ENCODE assay signal across 17 cellular contexts in the genomic region with DNA sequence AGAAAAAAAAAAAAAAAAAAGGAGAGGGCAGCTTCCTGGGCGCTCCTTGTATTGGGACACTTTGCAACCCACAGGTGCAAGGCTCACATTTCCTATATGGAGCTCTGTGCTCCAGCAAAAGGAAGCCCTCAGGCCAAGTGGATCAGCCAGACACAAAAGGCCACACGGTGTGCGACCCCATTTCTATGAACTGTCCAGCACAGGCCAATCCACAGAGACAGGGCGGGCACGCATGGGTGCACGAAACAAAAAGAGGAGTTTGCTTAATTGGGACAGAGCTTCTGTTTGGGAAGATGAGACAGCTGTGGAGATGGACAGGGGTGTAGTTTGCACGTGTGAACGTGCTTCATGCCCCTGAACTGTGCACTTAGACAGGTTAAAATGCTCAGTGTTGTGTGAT. TPM values are rescaled to one million over a fixed set of nuclear protein-coding genes. Genes with fewer than 3 reads are reported as not detected.
DNase-seq lines count a peak whose midpoint lies in the region; ATAC-seq and TF ChIP-seq lines count a peak whose summit lies in the region.
"Had no signal": no experiment of that assay in that cellular context is flagged by ENCODE, and none has a peak within 500 bp of the region (broad histone marks: within the 10 kb centered on the region; RNA-seq: fewer than 3 reads in every experiment).

No MANE protein-coding gene starts in this region.

- no peaks in the 10 kb centered on the region for H3K9me2 ChIP-seq in Karpas-422 (replicated peaks; ENCODE audit: insufficient read depth, low read length)

- H3K36me3 ChIP-seq in Karpas-422 (ENCODE audit: insufficient read depth, low read length) = no peaks in the 10 kb centered on the region
- no peaks in the 10 kb centered on the region for H3K36me3 ChIP-seq in ovary

- no peaks in the 10 kb centered on the region for H3K36me3 Mint-ChIP-seq in activated T-cell treated with anti-CD3 and anti-CD28 coated beads, Interleukin-2, amount 50 U/mL, for 72 hours (ENCODE audit: insufficient read depth in 2 of 2)
- no peaks in the 10 kb centered on the region for H3K36me3 Mint-ChIP-seq in glutamatergic neuron (ENCODE audit: unreplicated experiment)
- H3K36me3 Mint-ChIP-seq: CD4-positive, alpha-beta memory T cell had no signal

- H3K9ac ChIP-seq in Karpas-422 (ENCODE audit: low read length) = no peak overlapping the region

- H3K27ac Mint-ChIP-seq in activated T-cell treated with anti-CD3 and anti-CD28 coated beads, Interleukin-2, amount 50 U/mL, for 72 hours = no peak overlapping the region
- H3K27ac Mint-ChIP-seq in glutamatergic neuron (ENCODE audit: unreplicated experiment) = peak overlapping the region; percentile 62

- no peaks in the 10 kb centered on the region for H3K4me1 ChIP-seq in Karpas-422 (ENCODE audit: low read length)
- peaks cover 2% of the 10 kb centered on the region for H3K4me1 ChIP-seq in ovary (ENCODE audit: insufficient read depth)

- TF ChIP-seq CTCF in glutamatergic neuron (IDR thresholded peaks at IDR 0.05; ENCODE audit: partially characterized antibody, unreplicated experiment) (no peak), ovary (IDR thresholded peaks at IDR 0.05) (no peak)

- no peaks in the 10 kb centered on the region for H3K9me3 Mint-ChIP-seq in activated T-cell treated with anti-CD3 and anti-CD28 coated beads, Interleukin-2, amount 50 U/mL, for 72 hours
- peaks cover 2% of the 10 kb centered on the region for H3K9me3 Mint-ChIP-seq in glutamatergic neuron (ENCODE audit: unreplicated experiment)
- H3K9me3 Mint-ChIP-seq: CD4-positive, alpha-beta memory T cell had no signal

- DNase-seq in activated T-cell treated with anti-CD3 and anti-CD28 coated beads, Interleukin-2, amount 50 U/mL, for 72 hours = no peak
- no peak for DNase-seq in activated T-cell treated with anti-CD3 and anti-CD28 coated beads, Interleukin-2, amount 50 U/mL, for 48 hours
- peak; percentile 5 for DNase-seq in Karpas-422
- no peak for DNase-seq in glutamatergic neuron
- DNase-seq in retina = peak; percentile 53
- DNase-seq in ovary = no peak
- DNase-seq: CD4-positive, alpha-beta memory T cell; DND-41; GDM1; MM.1S; NCI-H1105; NCI-H1694 treated with DMSO at 0.1 percent for 48 hours; NCI-H345; PC-9 had no signal

- WGBS in ovary, 3 donors = 78 to 85% (median 83%) methylated on average over 8 of the region's 8 CpGs

- H2AFZ ChIP-seq in Karpas-422 (ENCODE audit: low read length) = no peak overlapping the region
- H2AFZ ChIP-seq: PC-9 had no signal

- no peak for TF ChIP-seq EP300 in ovary (IDR thresholded peaks at IDR 0.05)

- H3K4me3 ChIP-seq in Karpas-422 (ENCODE audit: low read length) = no peak overlapping the region
- H3K4me3 ChIP-seq in ovary = no peak overlapping the region
- H3K4me3 ChIP-seq: PC-9 had no signal

- H3K9me3 ChIP-seq in Karpas-422 (ENCODE audit: low read length) = no peaks in the 10 kb centered on the region
- H3K9me3 ChIP-seq in ovary = no peaks in the 10 kb centered on the region

- no peaks in the 10 kb centered on the region for H3K27me3 Mint-ChIP-seq in activated T-cell treated with anti-CD3 and anti-CD28 coated beads, Interleukin-2, amount 50 U/mL, for 72 hours (ENCODE audit: low read depth)
- H3K27me3 Mint-ChIP-seq in glutamatergic neuron (ENCODE audit: unreplicated experiment) = peaks cover 11% of the 10 kb centered on the region
- H3K27me3 Mint-ChIP-seq: CD4-positive, alpha-beta memory T cell had no signal

- H3K4me1 Mint-ChIP-seq in activated T-cell treated with anti-CD3 and anti-CD28 coated beads, Interleukin-2, amount 50 U/mL, for 72 hours (ENCODE audit: low read depth) = peaks cover 45% of the 10 kb centered on the region
- H3K4me1 Mint-ChIP-seq in glutamatergic neuron (ENCODE audit: low read depth, unreplicated experiment) = peaks cover 2% of the 10 kb centered on the region

- H3K4me3 Mint-ChIP-seq in activated T-cell treated with anti-CD3 and anti-CD28 coated beads, Interleukin-2, amount 50 U/mL, for 72 hours = peak overlapping the region; percentile 9 to 33
- H3K4me3 Mint-ChIP-seq in glutamatergic neuron (ENCODE audit: unreplicated experiment) = no peak overlapping the region

- H3K27me3 ChIP-seq in Karpas-422 (ENCODE audit: low read length) (no peaks in the 10 kb centered on the region), ovary (no peaks in the 10 kb centered on the region)

- H3K79me2 ChIP-seq in Karpas-422 (ENCODE audit: low read length) = no peaks in the 10 kb centered on the region

- intact Hi-C loops in ovary (cut with DNase I) = no loop called here

- H4K20me1 ChIP-seq in Karpas-422 (ENCODE audit: insufficient read depth, low read depth, low read length) = peaks cover 28% of the 10 kb centered on the region; the same call in 1 of the 2 replicates

- H3K4me2 ChIP-seq in Karpas-422 (ENCODE audit: low read depth, low read length, poor library complexity, severe bottlenecking) = no peak overlapping the region

- H3K27ac ChIP-seq in Karpas-422 (ENCODE audit: low read length) (no peak overlapping the region), ovary (no peak overlapping the region)
- H3K27ac ChIP-seq: PC-9 had no signal

- ATAC-seq in activated T-cell treated with anti-CD3 and anti-CD28 coated beads, Interleukin-2, amount 50 U/mL, for 72 hours (replicated peaks in 1 of 2) = no peak
- ATAC-seq in GM18498 (IDR thresholded peaks at IDR 0.05; ENCODE audit: unreplicated experiment) = no peak

- no peak for TF ChIP-seq POLR2A in ovary (IDR thresholded peaks at IDR 0.05)

RNA-seq across cellular contexts. Expression of gene MATK, which starts 31.6 kb away (rescaled TPM):
- total RNA-seq in activated T-cell treated with anti-CD3 and anti-CD28 coated beads, Interleukin-2, amount 50 U/mL, for 72 hours = 10 to 100 TPM; 15.5 to 19.2 TPM
- not detected in 2 replicates for total RNA-seq in Karpas-422 (2014; rRNA removed; shearing (Covaris generic); ENCODE audit: low replicate concordance)
- total RNA-seq in glutamatergic neuron (ENCODE audit: unreplicated experiment) (not detected), ovary (1 to 10 TPM in 3 of 7 donors, under 1 TPM in 4; 0.40 to 1.4 (median 0.98) TPM)
- under 1 TPM; 0.25 to 0.44 TPM for polyA plus RNA-seq in ovary
- total RNA-seq: PC-9 had no signal

RNA-seq across cellular contexts. Expression of gene RAX2, which starts 45.7 kb away (rescaled TPM):
- total RNA-seq in activated T-cell treated with anti-CD3 and anti-CD28 coated beads, Interleukin-2, amount 50 U/mL, for 72 hours = not detected
- not detected in 2 replicates for total RNA-seq in Karpas-422 (2014; rRNA removed; shearing (Covaris generic); ENCODE audit: low replicate concordance)
- total RNA-seq in glutamatergic neuron (ENCODE audit: unreplicated experiment) = not detected
- under 1 TPM in 1 of 7 donors, not detected in 6; 0.13 TPM for total RNA-seq in ovary
- polyA plus RNA-seq in ovary = under 1 TPM in 1 of 2 donors, not detected in 1; 0.13 TPM
- total RNA-seq: A673; CD4-positive, alpha-beta memory T cell; H4; PC-9 had no signal
- polyA plus RNA-seq: CD4-positive, alpha-beta memory T cell had no signal

RNA-seq across cellular contexts. Expression of gene ZFR2, which starts 51.1 kb away (rescaled TPM):
- under 1 TPM in 1 of 2 donors, not detected in 1; 0.56 TPM for total RNA-seq in activated T-cell treated with anti-CD3 and anti-CD28 coated beads, Interleukin-2, amount 50 U/mL, for 72 hours
- not detected in 2 replicates for total RNA-seq in Karpas-422 (2014; rRNA removed; shearing (Covaris generic); ENCODE audit: low replicate concordance)
- total RNA-seq in glutamatergic neuron (ENCODE audit: unreplicated experiment) (8.9 TPM), ovary (under 1 TPM in 5 of 7 donors, not detected in 2; 0.05 to 0.25 (median 0.11) TPM)
- under 1 TPM in 1 of 2 donors, not detected in 1; 0.17 TPM for polyA plus RNA-seq in ovary
- total RNA-seq: H4, PC-9 had no signal

RNA-seq across cellular contexts. Expression of gene MRPL54, which starts 55.3 kb away (rescaled TPM):
- 10 to 100 TPM; 67.3 to 74.2 TPM for total RNA-seq in activated T-cell treated with anti-CD3 and anti-CD28 coated beads, Interleukin-2, amount 50 U/mL, for 72 hours
- 44.2 and 76.7 TPM in 2 replicates for total RNA-seq in Karpas-422 (2014; rRNA removed; shearing (Covaris generic); ENCODE audit: low replicate concordance)
- total RNA-seq in glutamatergic neuron (ENCODE audit: unreplicated experiment) (33.0 TPM), ovary (100 to 1,000 TPM in 2 of 7 donors, 10 to 100 TPM in 5; 42.4 to 113 (median 64.4) TPM)
- polyA plus RNA-seq in ovary = 10 to 100 TPM; 14.5 to 80.8 TPM

RNA-seq across cellular contexts. Expression of gene APBA3, which starts 56.3 kb away (rescaled TPM):
- 10 to 100 TPM; 51.8 to 52.7 TPM for total RNA-seq in activated T-cell treated with anti-CD3 and anti-CD28 coated beads, Interleukin-2, amount 50 U/mL, for 72 hours
- total RNA-seq in Karpas-422 (2014; rRNA removed; shearing (Covaris generic); ENCODE audit: low replicate concordance) = 14.7 and 55.0 TPM in 2 replicates
- total RNA-seq in glutamatergic neuron (ENCODE audit: unreplicated experiment) (23.3 TPM), ovary (10 to 100 TPM; 18.1 to 25.4 (median 21.5) TPM)
- polyA plus RNA-seq in ovary = 10 to 100 TPM in 1 of 2 donors, under 1 TPM in 1; 0.88 to 19.9 TPM

Comparison
In these comparisons a context has a peak if more than half of its experiments do, and no peak if none do; other contexts are left out.
1. DNase-seq: peak in Karpas-422 (single experiment) and retina (single experiment); none in activated T-cell treated with anti-CD3 and anti-CD28 coated beads, Interleukin-2, amount 50 U/mL, for 72 hours (0 of 2), activated T-cell treated with anti-CD3 and anti-CD28 coated beads, Interleukin-2, amount 50 U/mL, for 48 hours (0 of 2), glutamatergic neuron (single experiment) and ovary (0 of 5).
2. RNA of gene MATK, which starts 31.6 kb away (total RNA-seq): 15.5 to 19.2 TPM in activated T-cell treated with anti-CD3 and anti-CD28 coated beads, Interleukin-2, amount 50 U/mL, for 72 hours; 0.40 to 1.4 TPM in ovary, not detected in glutamatergic neuron (single experiment) and not detected in Karpas-422; every median in the first group is over 4 times any median in the second.